Comparison of ENCODE assay signal across 10 cellular contexts in genomic region chr4:113116414-113117345, GRCh38.
DNase-seq lines count a peak whose midpoint lies in the region; ATAC-seq and TF ChIP-seq lines count a peak whose summit lies in the region.
"Had no signal": no experiment of that assay in that cellular context is flagged by ENCODE, and none has a peak within 500 bp of the region (broad histone marks: within the 10 kb centered on the region; RNA-seq: fewer than 3 reads in every experiment).

No MANE protein-coding gene starts in this region.

- no peaks in the 10 kb centered on the region for H3K36me3 ChIP-seq in gastroesophageal sphincter
- no peaks in the 10 kb centered on the region for H3K36me3 ChIP-seq in neuron (ENCODE audit: insufficient read depth, low read length)

- intact Hi-C loops in activated naive CD4-positive, alpha-beta T cell treated with anti-CD3 and anti-CD28 coated beads for 36 hours (cut with micrococcal nuclease) = no loop called here

- H3K27me3 ChIP-seq in gastroesophageal sphincter = no peaks in the 10 kb centered on the region
- no peaks in the 10 kb centered on the region for H3K27me3 ChIP-seq in neuron (ENCODE audit: insufficient read depth, low read length)

- no peak overlapping the region for H3K4me3 Mint-ChIP-seq in natural killer cell treated with Interleukin-12 subunit alpha and Interleukin-12 subunit beta and Interleukin-15 and Interleukin-18, amount 100 ng/mL, for 72 hours
- no peak overlapping the region for H3K4me3 Mint-ChIP-seq in activated naive CD4-positive, alpha-beta T cell treated with anti-CD3 and anti-CD28 coated beads for 36 hours

- TF ChIP-seq POLR2A in gastroesophageal sphincter (IDR thresholded peaks at IDR 0.05) = no peak

- WGBS in gastroesophageal sphincter (ENCODE audit: low coverage in 1 of 2), 2 donors = 38 to 56% methylated on average over 10 to 13 of the region's 17 CpGs

- H3K4me3 ChIP-seq in gastroesophageal sphincter (peak overlapping the region in 1 of 2 donors; percentile 26), neuron (ENCODE audit: low read length) (peak overlapping the region; percentile 28)

- no peak overlapping the region for H3K27ac Mint-ChIP-seq in natural killer cell treated with Interleukin-12 subunit alpha and Interleukin-12 subunit beta and Interleukin-15 and Interleukin-18, amount 100 ng/mL, for 72 hours
- H3K27ac Mint-ChIP-seq in activated naive CD4-positive, alpha-beta T cell treated with anti-CD3 and anti-CD28 coated beads for 36 hours = no peak overlapping the region

- H3K27ac ChIP-seq in gastroesophageal sphincter (peak overlapping the region in 2 of 4 donors; percentile 5 to 34), RWPE1 (no peak overlapping the region)
- H3K27ac ChIP-seq: C4-2B had no signal

- no peaks in the 10 kb centered on the region for H3K27me3 Mint-ChIP-seq in natural killer cell treated with Interleukin-12 subunit alpha and Interleukin-12 subunit beta and Interleukin-15 and Interleukin-18, amount 100 ng/mL, for 72 hours
- peaks cover 5% of the 10 kb centered on the region for H3K27me3 Mint-ChIP-seq in activated naive CD4-positive, alpha-beta T cell treated with anti-CD3 and anti-CD28 coated beads for 36 hours (ENCODE audit: low read depth)

- TF ChIP-seq CTCF in gastroesophageal sphincter (IDR thresholded peaks at IDR 0.05) (no peak), RWPE1 (conservative IDR thresholded peaks at IDR 0.05; ENCODE audit: low read depth) (no peak)

- TF ChIP-seq EP300 in gastroesophageal sphincter (IDR thresholded peaks at IDR 0.05) = no peak

- no peak overlapping the region for H2AFZ ChIP-seq in neuron (ENCODE audit: low read depth, low read length)

- no peaks in the 10 kb centered on the region for H3K9me3 Mint-ChIP-seq in natural killer cell treated with Interleukin-12 subunit alpha and Interleukin-12 subunit beta and Interleukin-15 and Interleukin-18, amount 100 ng/mL, for 72 hours
- H3K9me3 Mint-ChIP-seq in activated naive CD4-positive, alpha-beta T cell treated with anti-CD3 and anti-CD28 coated beads for 36 hours = no peaks in the 10 kb centered on the region

- ATAC-seq in gastroesophageal sphincter (peak; percentile 34), HG02981 (IDR thresholded peaks at IDR 0.05; ENCODE audit: unreplicated experiment) (no peak)
- ATAC-seq in natural killer cell treated with Interleukin-12 subunit alpha and Interleukin-12 subunit beta and Interleukin-15 and Interleukin-18, amount 100 ng/mL, for 72 hours = no peak

- peaks cover 0 to 17% (median 0%) of the 10 kb centered on the region in 3 donors for H3K4me1 ChIP-seq in gastroesophageal sphincter
- peaks cover 16% of the 10 kb centered on the region for H3K4me1 ChIP-seq in neuron (ENCODE audit: insufficient read depth, low read length)

- CTCF ChIA-PET in RWPE1 (lab: Yijun Ruan, JAX) = interaction anchor here (0.7 to 0.8 kb wide), 2 partner anchors 10 to 1588 kb away, joined by 3 to 4 read pairs; no protein-coding TSS in a partner anchor
- CTCF ChIA-PET in activated naive CD4-positive, alpha-beta T cell treated with anti-CD3 and anti-CD28 coated beads for 36 hours (lab: Charles Lee) = no interaction called here

- no peaks in the 10 kb centered on the region for H3K36me3 Mint-ChIP-seq in natural killer cell treated with Interleukin-12 subunit alpha and Interleukin-12 subunit beta and Interleukin-15 and Interleukin-18, amount 100 ng/mL, for 72 hours
- H3K36me3 Mint-ChIP-seq in activated naive CD4-positive, alpha-beta T cell treated with anti-CD3 and anti-CD28 coated beads for 36 hours (ENCODE audit: low read depth) = no peaks in the 10 kb centered on the region

- DNase-seq in DMS153 treated with DMSO at 0.1 percent for 48 hours (lab: John Stamatoyannopoulos, UW; ENCODE audit: unreplicated experiment) = peak; percentile 59
- DNase-seq in NCI-H345 (lab: John Stamatoyannopoulos, UW) = peak; percentile 39
- DNase-seq in RWPE1 (ENCODE audit: low spot score) = no peak
- DNase-seq in natural killer cell treated with Interleukin-12 subunit alpha and Interleukin-12 subunit beta and Interleukin-15 and Interleukin-18, amount 100 ng/mL, for 72 hours (ENCODE audit: low spot score) = no peak
- no peak for DNase-seq in activated naive CD4-positive, alpha-beta T cell treated with anti-CD3 and anti-CD28 coated beads for 36 hours
- DNase-seq: SK-N-SH had no signal

- no peaks in the 10 kb centered on the region for H3K4me1 Mint-ChIP-seq in natural killer cell treated with Interleukin-12 subunit alpha and Interleukin-12 subunit beta and Interleukin-15 and Interleukin-18, amount 100 ng/mL, for 72 hours (ENCODE audit: low read depth in 2 of 2)
- no peaks in the 10 kb centered on the region for H3K4me1 Mint-ChIP-seq in activated naive CD4-positive, alpha-beta T cell treated with anti-CD3 and anti-CD28 coated beads for 36 hours (ENCODE audit: low read depth)

- H3K9me3 ChIP-seq in gastroesophageal sphincter = no peaks in the 10 kb centered on the region
- no peaks in the 10 kb centered on the region for H3K9me3 ChIP-seq in neuron (ENCODE audit: low read length)
- H3K9me3 ChIP-seq: SK-N-SH had no signal

- POLR2A ChIA-PET in RWPE1 (lab: Yijun Ruan, JAX; ENCODE audit: low non-redundant PET) = no interaction called here

Comparison
In these comparisons a context has a peak if more than half of its experiments do, and no peak if none do; other contexts are left out.
1. DNase-seq: peak in DMS153 treated with DMSO at 0.1 percent for 48 hours (single experiment) and NCI-H345 (single experiment); none in RWPE1 (single experiment), natural killer cell treated with Interleukin-12 subunit alpha and Interleukin-12 subunit beta and Interleukin-15 and Interleukin-18, amount 100 ng/mL, for 72 hours (single experiment) and activated naive CD4-positive, alpha-beta T cell treated with anti-CD3 and anti-CD28 coated beads for 36 hours (single experiment).